8 cellular contexts compared by ENCODE assay signal in the genomic region with DNA sequence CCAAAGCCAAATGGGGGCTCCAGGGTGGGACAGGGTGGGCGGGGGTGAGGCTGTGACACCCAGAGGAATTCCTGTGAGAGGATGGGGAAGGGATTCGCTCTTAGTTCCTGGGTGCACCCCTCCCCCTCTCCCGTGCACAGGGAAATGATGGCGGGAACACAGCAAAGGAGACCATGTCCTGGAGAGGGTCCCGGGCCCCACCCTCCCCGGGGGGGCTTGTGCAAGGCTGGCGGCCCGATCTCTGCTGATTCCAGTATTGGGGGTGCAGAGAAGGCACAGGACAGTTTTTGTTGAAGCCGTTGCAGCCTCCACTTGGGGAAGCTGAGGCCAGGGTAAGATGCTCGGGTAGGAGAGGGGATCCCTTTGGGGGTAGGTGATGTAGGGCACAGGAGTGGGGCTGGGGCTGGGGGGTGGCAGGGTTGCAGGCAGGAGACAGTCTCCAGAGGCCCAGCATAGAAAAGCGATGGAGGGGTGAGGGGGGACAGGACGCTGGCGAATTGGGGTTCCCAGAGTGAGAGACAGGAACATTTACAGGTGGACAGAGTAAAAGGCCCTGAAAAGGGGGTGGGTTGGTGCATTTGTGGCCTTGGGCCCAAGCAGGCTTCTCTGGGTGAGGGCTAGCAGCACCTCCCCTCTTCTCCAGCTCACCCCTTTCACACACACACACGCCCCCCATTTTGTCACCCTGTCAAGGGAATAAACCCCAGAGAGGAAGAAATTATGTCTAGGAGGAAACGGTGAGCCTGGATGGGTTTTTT. TPM values are rescaled to one million over a fixed set of nuclear protein-coding genes. Genes with fewer than 3 reads are reported as not detected.
A peak's percentile ranks its signal among the peaks of the same experiment; 100 is the strongest.
DNase-seq lines count a peak whose midpoint lies in the region; TF ChIP-seq lines count a peak whose summit lies in the region.

No MANE protein-coding gene starts in this region.

- POLR2A ChIA-PET in activated CD4-positive, alpha-beta T cell treated with anti-CD3 and anti-CD28 coated beads, Interleukin-2, amount 10 ng/mL, durations not matched to agents 7 days and 5 days (lab: Charles Lee), result no interaction called here

- H3K9me3 Mint-ChIP-seq in activated CD4-positive, alpha-beta T cell treated with anti-CD3 and anti-CD28 coated beads, Interleukin-2, amount 10 ng/mL, durations not matched to agents 7 days and 5 days, result no peaks in the 10 kb centered on the region

- CTCF ChIA-PET in activated CD4-positive, alpha-beta T cell treated with anti-CD3 and anti-CD28 coated beads, Interleukin-2, amount 10 ng/mL, durations not matched to agents 7 days and 5 days (lab: Charles Lee), result interaction anchor here (0.8 to 2.1 kb wide), 14 partner anchors 8 to 347 kb away, joined by 3 to 9 read pairs (median 4); partner anchors contain the start of gene ISY1

- TF ChIP-seq CTCF in astrocyte of the cerebellum (IDR thresholded peaks at IDR 0.05; ENCODE audit: low read depth, low read length, missing control alignments) (no peak), liver (IDR thresholded peaks at IDR 0.05; ENCODE audit: low read depth, low read length, missing input control) (no peak), testis (IDR thresholded peaks at IDR 0.05) (no peak)

- no peaks in the 10 kb centered on the region for H3K27me3 Mint-ChIP-seq in activated CD4-positive, alpha-beta T cell treated with anti-CD3 and anti-CD28 coated beads, Interleukin-2, amount 10 ng/mL, durations not matched to agents 7 days and 5 days

- no peak for TF ChIP-seq RAD21 in liver (IDR thresholded peaks at IDR 0.05)

- no peak overlapping the region for H3K9ac ChIP-seq in liver (ENCODE audit: low read depth in 1 of 2, low read length in 2 of 2)

- TF ChIP-seq POLR2A in testis (IDR thresholded peaks at IDR 0.05), result no peak

- H3K9me3 ChIP-seq in liver (ENCODE audit: control insufficient read depth in 4 of 4, low read length in 3 of 4), result no peaks in the 10 kb centered on the region
- H3K9me3 ChIP-seq in testis, result no peaks in the 10 kb centered on the region

- intact Hi-C loops in testis (cut with DNase I; ENCODE audit: low total_unique reads), result loop anchor here (5.0 kb wide), 1 partner anchor 40 kb away; the partner anchor contains the start of gene HMCES

- H3K36me3 Mint-ChIP-seq in activated CD4-positive, alpha-beta T cell treated with anti-CD3 and anti-CD28 coated beads, Interleukin-2, amount 10 ng/mL, durations not matched to agents 7 days and 5 days (ENCODE audit: low read depth), result peaks cover 7% of the 10 kb centered on the region

- H3K27ac Mint-ChIP-seq in activated CD4-positive, alpha-beta T cell treated with anti-CD3 and anti-CD28 coated beads, Interleukin-2, amount 10 ng/mL, durations not matched to agents 7 days and 5 days, result peak overlapping the region; percentile 81

- in situ Hi-C loops in astrocyte of the cerebellum (cut with HindIII; ENCODE audit: low sequenced_read_pairs), result no loop called here

- peak overlapping the region in 1 of 2 donors; percentile 77 for H3K27ac ChIP-seq in liver (ENCODE audit: low read depth in 1 of 2, low read length in 2 of 2)
- H3K27ac ChIP-seq in testis, result peak overlapping the region; percentile 86 to 89

- H3K4me1 ChIP-seq in liver (ENCODE audit: control insufficient read depth in 4 of 4, insufficient read depth in 4 of 4, low read length in 3 of 4) (peaks cover 9 to 22% (median 19%) of the 10 kb centered on the region in 4 donors), testis (peaks cover 21% of the 10 kb centered on the region)

- no peaks in the 10 kb centered on the region for H3K36me3 ChIP-seq in liver (ENCODE audit: control insufficient read depth in 4 of 4, insufficient read depth in 3 of 4, low read depth in 1 of 4, low read length in 3 of 4)
- H3K36me3 ChIP-seq in testis (ENCODE audit: low read depth, missing control alignments), result no peaks in the 10 kb centered on the region

- 44% methylated on average over 15 of the region's 15 CpGs for WGBS in liver
- 21 to 23% methylated on average over 15 of the region's 15 CpGs for WGBS in testis, 2 donors

- peak overlapping the region; percentile 88 for H3K4me3 ChIP-seq in astrocyte of the cerebellum (ENCODE audit: low read depth, low read length)
- peak overlapping the region; percentile 69 to 88 (median 76) for H3K4me3 ChIP-seq in liver (ENCODE audit: low read depth in 1 of 3, low read length in 3 of 3)
- H3K4me3 ChIP-seq in testis, result peak overlapping the region; percentile 68 to 93

- H3K27me3 ChIP-seq in liver (ENCODE audit: control insufficient read depth in 4 of 4, insufficient read depth in 4 of 4, low read length in 3 of 4) (no peaks in the 10 kb centered on the region), testis (no peaks in the 10 kb centered on the region)

- H3K4me3 Mint-ChIP-seq in activated CD4-positive, alpha-beta T cell treated with anti-CD3 and anti-CD28 coated beads, Interleukin-2, amount 10 ng/mL, durations not matched to agents 7 days and 5 days, result peak overlapping the region; percentile 49

- no peak for DNase-seq in activated CD4-positive, alpha-beta T cell treated with anti-CD3 and anti-CD28 coated beads, Interleukin-2, amount 10 ng/mL, durations not matched to agents 7 days and 5 days
- no peak for DNase-seq in activated CD4-positive, alpha-beta T cell treated with anti-CD3 and anti-CD28 coated beads, Interleukin-2, amount 50 U/mL, for 1 hour
- DNase-seq in astrocyte of the cerebellum (ENCODE audit: low read depth) (no peak), testis (no peak), NCI-H446 treated with DMSO at 0.1 percent for 48 hours (lab: John Stamatoyannopoulos, UW) (no peak), epidermal melanocyte (ENCODE audit: insufficient read length, low spot score) (no peak), globus pallidus (ENCODE audit: low spot score) (no peak)

- peaks cover 32% of the 10 kb centered on the region for H3K4me1 Mint-ChIP-seq in activated CD4-positive, alpha-beta T cell treated with anti-CD3 and anti-CD28 coated beads, Interleukin-2, amount 10 ng/mL, durations not matched to agents 7 days and 5 days

TF ChIP-seq in liver, 16 proteins besides CTCF, POLR2A, EP300 and RAD21:
- TF ChIP-seq, protein P1, sequence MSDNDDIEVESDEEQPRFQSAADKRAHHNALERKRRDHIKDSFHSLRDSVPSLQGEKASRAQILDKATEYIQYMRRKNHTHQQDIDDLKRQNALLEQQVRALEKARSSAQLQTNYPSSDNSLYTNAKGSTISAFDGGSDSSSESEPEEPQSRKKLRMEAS (IDR thresholded peaks at IDR 0.05), result no peak
- TF ChIP-seq GABPA (IDR thresholded peaks at IDR 0.05 in 1 of 2, conservative IDR thresholded peaks at IDR 0.05 in 1 of 2), result no peak
- no peak for TF ChIP-seq EGR1 (IDR thresholded peaks at IDR 0.05; ENCODE audit: low read depth in 2 of 2)
- TF ChIP-seq HNF4A (conservative IDR thresholded peaks at IDR 0.05), result no peak
- TF ChIP-seq SP1 (IDR thresholded peaks at IDR 0.05), result no peak
- TF ChIP-seq FOXA2 (IDR thresholded peaks at IDR 0.05), result no peak

RNA-seq across cellular contexts. Expression of gene HMCES, which starts 38.5 kb away (rescaled TPM):
- total RNA-seq in activated CD4-positive, alpha-beta T cell treated with anti-CD3 and anti-CD28 coated beads, Interleukin-2, amount 10 ng/mL, durations not matched to agents 7 days and 5 days, result 10 to 100 TPM; 45.5 to 51.2 TPM
- total RNA-seq in liver (10 to 100 TPM; 13.7 to 18.2 TPM), testis (10 to 100 TPM; 37.8 to 41.6 TPM)
- polyA plus RNA-seq in liver (10 to 100 TPM; 15.3 to 15.4 TPM), testis (ENCODE audit: insufficient read depth, low read depth, low replicate concordance) (81.5 TPM)
